In genomic region chr1:180918519-180918918, GRCh38 we compare ENCODE assay signal across 34 cellular contexts. TPM values are rescaled to one million over a fixed set of nuclear protein-coding genes. Genes with fewer than 3 reads are reported as not detected.
DNase-seq lines count a peak whose midpoint lies in the region; ATAC-seq and TF ChIP-seq lines count a peak whose summit lies in the region.
"Had no signal": no experiment of that assay in that cellular context is flagged by ENCODE, and none has a peak within 500 bp of the region (broad histone marks: within the 10 kb centered on the region; RNA-seq: fewer than 3 reads in every experiment).

No MANE protein-coding gene starts in this region.

- H3K27ac Mint-ChIP-seq in endodermal cell = no peak overlapping the region
- H3K27ac Mint-ChIP-seq: activated naive CD4-positive, alpha-beta T cell treated with anti-CD3 and anti-CD28 coated beads for 36 hours; activated T-helper 1 cell treated with anti-CD3 and anti-CD28 coated beads, Interleukin-12 subunit alpha, Interleukin-12 subunit beta, Interleukin-2, Interleukin-4 antibody, amounts not matched to agents 30 ng/mL and 10 ng/mL and 1 ng/mL, durations not matched to agents 14 hours and 24 hours and 36 hours; B cell; memory B cell had no signal

- peaks cover 26 to 57% (median 50%) of the 10 kb centered on the region in 10 experiments for H3K4me1 ChIP-seq in BLaER1 treated with 17β-estradiol and CSF1 and Interleukin-3, amounts not matched to agents 10 nM and 100 nM
- H3K4me1 ChIP-seq in MM.1S (ENCODE audit: low read length) = peaks cover 5% of the 10 kb centered on the region; the same call in 1 of the 2 replicates
- peaks cover 2% of the 10 kb centered on the region for H3K4me1 ChIP-seq in endodermal cell (ENCODE audit: control insufficient read depth, insufficient read depth, low read length)
- H3K4me1 ChIP-seq: A549, adrenal gland, body of pancreas, gastrocnemius medialis, Peyer's patch had no signal

- H3K9me2 ChIP-seq in MM.1S (replicated peaks; ENCODE audit: insufficient read depth, low read length) = no peaks in the 10 kb centered on the region

- peak overlapping the region; percentile 28 to 88 (median 73); a peak in 20 of 22 replicates for H3K4me2 ChIP-seq in BLaER1 treated with 17β-estradiol and CSF1 and Interleukin-3, amounts not matched to agents 10 nM and 100 nM
- H3K4me2 ChIP-seq in MM.1S (ENCODE audit: low read depth, low read length) = no peak overlapping the region
- H3K4me2 ChIP-seq: A549 had no signal

- no peak overlapping the region for H3K4me3 Mint-ChIP-seq in endodermal cell
- H3K4me3 Mint-ChIP-seq: activated naive CD4-positive, alpha-beta T cell treated with anti-CD3 and anti-CD28 coated beads for 36 hours; activated T-helper 1 cell treated with anti-CD3 and anti-CD28 coated beads, Interleukin-12 subunit alpha, Interleukin-12 subunit beta, Interleukin-2, Interleukin-4 antibody, amounts not matched to agents 30 ng/mL and 10 ng/mL and 1 ng/mL, durations not matched to agents 14 hours and 24 hours and 36 hours; B cell; memory B cell had no signal

- H3F3A ChIP-seq in MM.1S (ENCODE audit: insufficient read depth, low read length) = no peaks in the 10 kb centered on the region

- H2AFZ ChIP-seq in MM.1S (ENCODE audit: low read length) = no peak overlapping the region

- H3K4me3 ChIP-seq in BLaER1 treated with 17β-estradiol and CSF1 and Interleukin-3, amounts not matched to agents 10 nM and 100 nM = no peak overlapping the region
- no peak overlapping the region for H3K4me3 ChIP-seq in MM.1S (ENCODE audit: low read length)
- H3K4me3 ChIP-seq in endodermal cell (ENCODE audit: low read length) = no peak overlapping the region
- H3K4me3 ChIP-seq: A549, adrenal gland, body of pancreas, gastrocnemius medialis, Peyer's patch had no signal

- H3K9me3 Mint-ChIP-seq in endodermal cell = no peaks in the 10 kb centered on the region
- H3K9me3 Mint-ChIP-seq: activated naive CD4-positive, alpha-beta T cell treated with anti-CD3 and anti-CD28 coated beads for 36 hours; activated T-helper 1 cell treated with anti-CD3 and anti-CD28 coated beads, Interleukin-12 subunit alpha, Interleukin-12 subunit beta, Interleukin-2, Interleukin-4 antibody, amounts not matched to agents 30 ng/mL and 10 ng/mL and 1 ng/mL, durations not matched to agents 14 hours and 24 hours and 36 hours; memory B cell had no signal

- peaks cover 7% of the 10 kb centered on the region for H3K27me3 Mint-ChIP-seq in endodermal cell (ENCODE audit: insufficient read depth)

- peaks cover 0 to 37% (median 1%) of the 10 kb centered on the region in 11 experiments; a peak in 9 of 22 replicates for H4K20me1 ChIP-seq in BLaER1 treated with 17β-estradiol and CSF1 and Interleukin-3, amounts not matched to agents 10 nM and 100 nM
- no peaks in the 10 kb centered on the region for H4K20me1 ChIP-seq in MM.1S (ENCODE audit: insufficient read depth, low read length)

- H3K36me3 ChIP-seq in BLaER1 treated with 17β-estradiol and CSF1 and Interleukin-3, amounts not matched to agents 10 nM and 100 nM = no peaks in the 10 kb centered on the region
- H3K36me3 ChIP-seq in MM.1S (replicated peaks; ENCODE audit: insufficient read depth, low read length) (no peaks in the 10 kb centered on the region), endodermal cell (ENCODE audit: control insufficient read depth, insufficient read depth, low read length) (no peaks in the 10 kb centered on the region)
- H3K36me3 ChIP-seq: adrenal gland, gastrocnemius medialis, Peyer's patch had no signal

- H3K79me2 ChIP-seq in MM.1S (ENCODE audit: low read length) = no peaks in the 10 kb centered on the region

- no peak overlapping the region for H3K27ac ChIP-seq in BLaER1 treated with 17β-estradiol and CSF1 and Interleukin-3, amounts not matched to agents 10 nM and 100 nM
- no peak overlapping the region for H3K27ac ChIP-seq in MM.1S (ENCODE audit: low read length)
- H3K27ac ChIP-seq in endodermal cell (ENCODE audit: low read depth, low read length) = no peak overlapping the region
- H3K27ac ChIP-seq: A549, adrenal gland, body of pancreas, gastrocnemius medialis, Peyer's patch had no signal

- peaks cover 23% of the 10 kb centered on the region for H3K4me1 Mint-ChIP-seq in endodermal cell

- ATAC-seq in HG02870 (IDR thresholded peaks at IDR 0.05; ENCODE audit: unreplicated experiment) = no peak
- ATAC-seq: A549, body of pancreas, gastrocnemius medialis, left colon had no signal

- peak; percentile 37 for DNase-seq in GM20000 (ENCODE audit: low spot score)
- peak; percentile 63 for DNase-seq in MM.1S
- DNase-seq in endodermal cell = peak; percentile 38
- no peak for DNase-seq in stimulated activated naive CD4-positive, alpha-beta T cell (lab: John Stamatoyannopoulos, UW)
- DNase-seq in AG08396 (ENCODE audit: low spot score) = no peak
- no peak for DNase-seq in stimulated activated CD4-positive, alpha-beta T cell treated with anti-CD3 and anti-CD28 coated beads, Interleukin-1b, Interleukin-23, amount 100 ng/mL, for 48 hours
- DNase-seq: activated CD4-positive, alpha-beta T cell treated with anti-CD3 and anti-CD28 coated beads, Interleukin-2, amount 50 U/mL, for 4 hours; activated CD4-positive, CD25-positive, alpha-beta regulatory T cell; activated naive CD4-positive, alpha-beta T cell treated with anti-CD3 and anti-CD28 coated beads for 36 hours; adrenal gland; body of pancreas; COR-L47; dermis blood vessel endothelial cell; DMS79; gastrocnemius medialis; GF-D8; H7; Kasumi-1; left colon; NCI-H1048; NCI-H187; NCI-H526; occipital lobe; small intestine; stimulated activated CD8-positive, alpha-beta memory T cell treated with anti-CD3 and anti-CD28 coated beads, Interleukin-4, amount 100 ng/mL, for 48 hours; T1000; trophoblast cell had no signal

- no peaks in the 10 kb centered on the region for H3K36me3 Mint-ChIP-seq in endodermal cell (ENCODE audit: low read depth)
- H3K36me3 Mint-ChIP-seq: memory B cell had no signal

- TF ChIP-seq CTCF in GM20000 (IDR thresholded peaks at IDR 0.05; ENCODE audit: extremely low read depth, missing control alignments) = no peak
- TF ChIP-seq CTCF in MM.1S (IDR thresholded peaks at IDR 0.05; ENCODE audit: low read length) = no peak
- no peak for TF ChIP-seq CTCF in endodermal cell (conservative IDR thresholded peaks at IDR 0.05)

- peaks cover 30 to 73% (median 41%) of the 10 kb centered on the region in 11 experiments for H3K27me3 ChIP-seq in BLaER1 treated with 17β-estradiol and CSF1 and Interleukin-3, amounts not matched to agents 10 nM and 100 nM
- H3K27me3 ChIP-seq in MM.1S (replicated peaks; ENCODE audit: insufficient read depth, low read length) = peaks cover 7% of the 10 kb centered on the region
- H3K27me3 ChIP-seq in endodermal cell (ENCODE audit: control insufficient read depth, insufficient read depth, low read length, poor library complexity, severe bottlenecking) = peaks cover 7% of the 10 kb centered on the region
- H3K27me3 ChIP-seq: adrenal gland, body of pancreas, Peyer's patch had no signal

- 83 to 88% methylated on average over 8 to 10 of the region's 10 CpGs for WGBS in endodermal cell (ENCODE audit: insufficient coverage in 1 of 2, insufficient read length in 1 of 2), 2 experiments

- no peak overlapping the region for H3K9ac ChIP-seq in BLaER1 treated with 17β-estradiol and CSF1 and Interleukin-3, amounts not matched to agents 10 nM and 100 nM
- H3K9ac ChIP-seq in MM.1S (ENCODE audit: low read length) (no peak overlapping the region), endodermal cell (ENCODE audit: extremely low read depth, low read length, poor library complexity, severe bottlenecking) (no peak overlapping the region)

- H3K9me3 ChIP-seq in BLaER1 treated with 17β-estradiol and CSF1 and Interleukin-3, amounts not matched to agents 10 nM and 100 nM (replicated peaks in 1 of 11) = no peaks in the 10 kb centered on the region
- no peaks in the 10 kb centered on the region for H3K9me3 ChIP-seq in MM.1S (replicated peaks; ENCODE audit: insufficient read depth, low read length)
- no peaks in the 10 kb centered on the region for H3K9me3 ChIP-seq in endodermal cell (ENCODE audit: control insufficient read depth, low read length)
- H3K9me3 ChIP-seq: A549, adrenal gland, body of pancreas, gastrocnemius medialis, Peyer's patch had no signal

RNA-seq across cellular contexts. Expression of gene KIAA1614, which starts 5.8 kb away (rescaled TPM):
- total RNA-seq in endodermal cell = 1 to 10 TPM; 3.3 to 5.8 TPM
- polyA plus RNA-seq in endodermal cell (2013, experiment 1 of 2) = 1.2 TPM
- 1.3 TPM for polyA plus RNA-seq in endodermal cell (2013, experiment 2 of 2)
- total RNA-seq: activated naive CD4-positive, alpha-beta T cell treated with anti-CD3 and anti-CD28 coated beads for 36 hours had no signal

Comparison
In these comparisons a context has a peak if more than half of its experiments do, and no peak if none do; other contexts are left out.
1. DNase-seq: peak in GM20000 (single experiment), MM.1S (single experiment) and endodermal cell (single experiment); none in stimulated activated naive CD4-positive, alpha-beta T cell (0 of 6), AG08396 (single experiment) and stimulated activated CD4-positive, alpha-beta T cell treated with anti-CD3 and anti-CD28 coated beads, Interleukin-1b, Interleukin-23, amount 100 ng/mL, for 48 hours (single experiment).